Comparison of ENCODE assay signal across 2 cellular contexts in genomic region chr1:40979241-40980067, GRCh38.
A peak's percentile ranks its signal among the peaks of the same experiment; 100 is the strongest.
TF ChIP-seq lines count a peak whose summit lies in the region.

Gene CTPS1 (plus strand): TSS chr1:40979696. CDS start chr1:40983291, 3,595 bp downstream.

TF ChIP-seq in A549, 52 proteins besides CTCF, POLR2A, EP300 and RAD21 (continued from another document and continues in another):
- no peak for TF ChIP-seq FOSL2 (IDR thresholded peaks at IDR 0.05)
- peak; percentile 19; the same call in 1 of the 2 replicates for TF ChIP-seq FOSL2 (CRISPR knock-in tag; IDR thresholded peaks at IDR 0.05)
- TF ChIP-seq HEYL (CRISPR knock-in tag; IDR thresholded peaks at IDR 0.05): no peak
- TF ChIP-seq EHMT2 (IDR thresholded peaks at IDR 0.05; ENCODE audit: low read depth): no peak
- no peak for TF ChIP-seq SREBF2 (IDR thresholded peaks at IDR 0.05)
- no peak for TF ChIP-seq RNF2 (IDR thresholded peaks at IDR 0.05; ENCODE audit: borderline replicate concordance, low read depth)
- TF ChIP-seq HMGXB4 (CRISPR knock-in tag; IDR thresholded peaks at IDR 0.05; ENCODE audit: borderline replicate concordance): no peak
- TF ChIP-seq GATA3 (IDR thresholded peaks at IDR 0.05; ENCODE audit: borderline replicate concordance): peak; percentile 8; the same call in 1 of the 2 replicates
- no peak for TF ChIP-seq MAZ (IDR thresholded peaks at IDR 0.05; ENCODE audit: borderline replicate concordance, low read depth, low read length)
- TF ChIP-seq BHLHE40 (IDR thresholded peaks at IDR 0.05; ENCODE audit: low read depth, low read length): no peak
- TF ChIP-seq KDM5A (IDR thresholded peaks at IDR 0.05): no peak
- no peak for TF ChIP-seq POLR2AphosphoS2 (conservative IDR thresholded peaks at IDR 0.05; ENCODE audit: low read length)
- TF ChIP-seq MAX (IDR thresholded peaks at IDR 0.05): peak; percentile 85
- TF ChIP-seq MAFK (IDR thresholded peaks at IDR 0.05; ENCODE audit: partially characterized antibody): no peak
- TF ChIP-seq RFX5 (IDR thresholded peaks at IDR 0.05): no peak
- no peak for TF ChIP-seq PHF8 (IDR thresholded peaks at IDR 0.05; ENCODE audit: borderline replicate concordance, low read depth)
- no peak for TF ChIP-seq FOXS1 (CRISPR knock-in tag; IDR thresholded peaks at IDR 0.05)
- peak; percentile 85; the same call in 1 of the 2 replicates for TF ChIP-seq PBX3 (IDR thresholded peaks at IDR 0.05)
- no peak for TF ChIP-seq FOSB (CRISPR knock-in tag; IDR thresholded peaks at IDR 0.05)
- no peak for TF ChIP-seq HOXB5 (CRISPR knock-in tag; IDR thresholded peaks at IDR 0.05)
- TF ChIP-seq ESRRA (IDR thresholded peaks at IDR 0.05; ENCODE audit: borderline replicate concordance, low read length): no peak
- no peak for TF ChIP-seq SMC3 (IDR thresholded peaks at IDR 0.05)
- TF ChIP-seq NR3C1 (IDR thresholded peaks at IDR 0.05): no peak
- TF ChIP-seq HES2 (IDR thresholded peaks at IDR 0.05): no peak
- TF ChIP-seq CBX2 (IDR thresholded peaks at IDR 0.05; ENCODE audit: borderline replicate concordance, low read depth): no peak
- no peak for TF ChIP-seq HOXB13 (CRISPR knock-in tag; IDR thresholded peaks at IDR 0.05; ENCODE audit: low read depth)
- no peak for TF ChIP-seq RARB (CRISPR knock-in tag; IDR thresholded peaks at IDR 0.05)
- no peak for TF ChIP-seq JUNB (IDR thresholded peaks at IDR 0.05)
- no peak for TF ChIP-seq CEBPB (IDR thresholded peaks at IDR 0.05)
- TF ChIP-seq HDAC2 (IDR thresholded peaks at IDR 0.05): no peak
- no peak for TF ChIP-seq KDM1A (IDR thresholded peaks at IDR 0.05; ENCODE audit: low read depth)
- no peak for TF ChIP-seq TP53 (CRISPR knock-in tag; IDR thresholded peaks at IDR 0.05)
- no peak for TF ChIP-seq TFCP2L1 (CRISPR knock-in tag; IDR thresholded peaks at IDR 0.05)
- TF ChIP-seq ZSCAN20 (CRISPR knock-in tag; IDR thresholded peaks at IDR 0.05): no peak
- no peak for TF ChIP-seq NFE2L2 (conservative IDR thresholded peaks at IDR 0.05; ENCODE audit: low read length)
- TF ChIP-seq NPAS2 (CRISPR knock-in tag; IDR thresholded peaks at IDR 0.05; ENCODE audit: borderline replicate concordance): no peak
- no peak for TF ChIP-seq ZNF302 (CRISPR knock-in tag; IDR thresholded peaks at IDR 0.05)
- TF ChIP-seq ZC3H11A (IDR thresholded peaks at IDR 0.05): no peak
- TF ChIP-seq EHF (CRISPR knock-in tag; IDR thresholded peaks at IDR 0.05): no peak; the same call in 1 of the 2 replicates
- TF ChIP-seq JUN (IDR thresholded peaks at IDR 0.05): peak; percentile 65 to 87; a peak in 4 of 5 replicates
- TF ChIP-seq ELK1 (IDR thresholded peaks at IDR 0.05; ENCODE audit: low read depth, low read length): no peak
- peak; percentile 93 for TF ChIP-seq BCL3 (IDR thresholded peaks at IDR 0.05)

TF ChIP-seq in GM12878, 131 proteins besides CTCF, POLR2A, EP300 and RAD21 (continued from another document and continues in another):
- TF ChIP-seq IRF5 (IDR thresholded peaks at IDR 0.05; ENCODE audit: borderline replicate concordance) (no peak), FOS (IDR thresholded peaks at IDR 0.05; ENCODE audit: borderline replicate concordance, extremely low read depth, insufficient read length) (peak; percentile 78), USF1 (IDR thresholded peaks at IDR 0.05; ENCODE audit: borderline replicate concordance, extremely low read length, insufficient read depth, low read depth, low read length) (no peak), POLR2AphosphoS2 (IDR thresholded peaks at IDR 0.05; ENCODE audit: low read depth, low read length) (peak; percentile 50; the same call in 1 of the 2 replicates), CBFB (IDR thresholded peaks at IDR 0.05; ENCODE audit: low read depth) (0 out of 2 replicates have a peak, but pooled peaks have one; percentile 61), FOXK2 (IDR thresholded peaks at IDR 0.05) (no peak), YBX1 (IDR thresholded peaks at IDR 0.05) (no peak), RUNX3 (IDR thresholded peaks at IDR 0.05; ENCODE audit: low read length) (peak; percentile 40; the same call in 1 of the 2 replicates), WRNIP1 (IDR thresholded peaks at IDR 0.05; ENCODE audit: borderline replicate concordance, low read depth, low read length) (no peak), HCFC1 (IDR thresholded peaks at IDR 0.05; ENCODE audit: low read length) (0 out of 2 replicates have a peak, but pooled peaks have one; percentile 12), MEF2B (IDR thresholded peaks at IDR 0.05; ENCODE audit: partially characterized antibody, poor library complexity, severe bottlenecking) (no peak), PKNOX1 (IDR thresholded peaks at IDR 0.05) (peak; percentile 98), SMAD5 (IDR thresholded peaks at IDR 0.05; ENCODE audit: low read depth) (peak; percentile 69), NRF1 (conservative IDR thresholded peaks at IDR 0.05; ENCODE audit: low read depth, low read length) (peak; percentile 42), E2F4 (IDR thresholded peaks at IDR 0.05; ENCODE audit: low read depth, low read length) (0 out of 2 replicates have a peak, but pooled peaks have one; percentile 44), STAT3 (IDR thresholded peaks at IDR 0.05; ENCODE audit: low read depth, low read length) (no peak), IRF3 (IDR thresholded peaks at IDR 0.05) (peak; percentile 81), MAX (IDR thresholded peaks at IDR 0.05; ENCODE audit: low read depth, low read length) (peak; percentile 78), PML (IDR thresholded peaks at IDR 0.05; ENCODE audit: low read length) (no peak; the same call in 1 of the 2 replicates), ETV6 (conservative IDR thresholded peaks at IDR 0.05 in 1 of 2, IDR thresholded peaks at IDR 0.05 in 1 of 2; ENCODE audit: borderline replicate concordance in 1 of 2, low read depth in 1 of 2) (no peak), MLLT1 (IDR thresholded peaks at IDR 0.05) (0 out of 2 replicates have a peak, but pooled peaks have one; percentile 48), EED (IDR thresholded peaks at IDR 0.05; ENCODE audit: low read depth) (no peak), SREBF2 (IDR thresholded peaks at IDR 0.05; ENCODE audit: low read length) (no peak), SP1 (IDR thresholded peaks at IDR 0.05; ENCODE audit: low read depth, low read length) (peak; percentile 95), SIN3A (IDR thresholded peaks at IDR 0.05; ENCODE audit: low read depth, low read length) (0 out of 2 replicates have a peak, but pooled peaks have one; percentile 57), NR2F1 (conservative IDR thresholded peaks at IDR 0.05) (no peak), RB1 (IDR thresholded peaks at IDR 0.05; ENCODE audit: borderline replicate concordance) (peak; percentile 86), MXI1 (IDR thresholded peaks at IDR 0.05; ENCODE audit: low read depth, low read length) (peak; percentile 91), DPF2 (IDR thresholded peaks at IDR 0.05) (peak; percentile 92), TAF1 (IDR thresholded peaks at IDR 0.05; ENCODE audit: borderline replicate concordance, low read depth, low read length) (peak; percentile 53; the same call in 1 of the 2 replicates), ZNF207 (IDR thresholded peaks at IDR 0.05; ENCODE audit: borderline replicate concordance) (peak; percentile 40; the same call in 1 of the 2 replicates), PBX3 (IDR thresholded peaks at IDR 0.05; ENCODE audit: insufficient replicate concordance, low read depth, low read length) (peak; percentile 95), NBN (IDR thresholded peaks at IDR 0.05) (peak; percentile 72), TCF3 (IDR thresholded peaks at IDR 0.05; ENCODE audit: borderline replicate concordance, insufficient read depth, low read depth, low read length) (no peak), BHLHE40 (IDR thresholded peaks at IDR 0.05; ENCODE audit: borderline replicate concordance in 1 of 2, low read depth in 2 of 2, low read length in 1 of 2) (no peak; a peak in 1 of 4 replicates), E2F8 (IDR thresholded peaks at IDR 0.05; ENCODE audit: low read depth, partially characterized antibody) (peak; percentile 32), PAX8 (IDR thresholded peaks at IDR 0.05) (no peak)
